Comparison of ENCODE assay signal across 1 cellular context in genomic region chr3:158702815-158703481, GRCh38.
TF ChIP-seq lines count a peak whose summit lies in the region.

No MANE protein-coding gene starts in this region.

TF ChIP-seq in HepG2, 621 proteins besides CTCF, POLR2A, EP300 and RAD21:
- TF ChIP-seq KDM6A (CRISPR knock-in tag; IDR thresholded peaks at IDR 0.05; ENCODE audit: low read depth) (no peak), JUND (CRISPR knock-in tag; IDR thresholded peaks at IDR 0.05) (no peak), E2F2 (CRISPR knock-in tag; IDR thresholded peaks at IDR 0.05; ENCODE audit: borderline replicate concordance) (no peak), ZNF230 (CRISPR knock-in tag; IDR thresholded peaks at IDR 0.05) (no peak), ZNF407 (CRISPR knock-in tag; IDR thresholded peaks at IDR 0.05; ENCODE audit: not compliant biosample characterization) (no peak), GMEB2 (CRISPR knock-in tag; IDR thresholded peaks at IDR 0.05; ENCODE audit: low read depth) (no peak), BCLAF1 (IDR thresholded peaks at IDR 0.05) (no peak), SMARCE1 (IDR thresholded peaks at IDR 0.05; ENCODE audit: borderline replicate concordance) (no peak), ZBTB38 (CRISPR knock-in tag; IDR thresholded peaks at IDR 0.05) (no peak), TMF1 (CRISPR knock-in tag; IDR thresholded peaks at IDR 0.05; ENCODE audit: low read depth) (no peak), HMGXB4 (CRISPR knock-in tag; IDR thresholded peaks at IDR 0.05; ENCODE audit: borderline replicate concordance in 1 of 2, low read depth in 1 of 2) (no peak), DZIP1 (CRISPR knock-in tag; IDR thresholded peaks at IDR 0.05) (no peak), RERE (CRISPR knock-in tag; IDR thresholded peaks at IDR 0.05; ENCODE audit: low read depth) (no peak), TP53 (CRISPR knock-in tag; conservative IDR thresholded peaks at IDR 0.05) (no peak), NCOR1 (IDR thresholded peaks at IDR 0.05; ENCODE audit: borderline replicate concordance, low read length) (no peak)
